In the genomic region with DNA sequence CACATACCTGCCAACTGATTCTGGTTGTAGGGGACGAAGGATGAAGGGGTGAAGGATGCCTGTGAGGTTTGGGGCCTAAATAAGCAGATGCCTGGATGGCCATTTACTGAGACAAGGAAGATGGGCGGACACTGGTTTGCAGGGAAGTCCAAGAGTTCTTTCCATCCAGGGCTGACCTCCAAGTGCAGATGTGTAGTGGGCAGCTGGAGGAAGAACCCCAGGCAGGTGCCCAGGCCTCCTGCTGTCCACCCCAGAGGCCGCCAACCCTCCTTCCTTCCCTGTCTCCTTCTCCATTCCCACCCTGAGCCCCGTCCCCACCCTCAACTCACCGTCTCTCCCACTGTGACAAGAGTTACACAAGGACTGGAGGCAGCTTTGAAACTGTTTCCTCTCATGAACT, we compare ENCODE assay signal across 28 cellular contexts.
"Had no signal": no experiment of that assay in that cellular context is flagged by ENCODE, and none has a peak within 500 bp of the region (broad histone marks: within the 10 kb centered on the region; RNA-seq: fewer than 3 reads in every experiment).

No MANE protein-coding gene starts in this region.

- ATAC-seq: activated CD8-positive, alpha-beta T cell treated with anti-CD3 and anti-CD28 coated beads for 36 hours; activated T-cell treated with anti-CD3 and anti-CD28 coated beads, Interleukin-2, amount 50 U/mL, for 4 hours; activated T-helper 17 cell treated with anti-CD3 and anti-CD28 coated beads, Interleukin-2, amount 50 U/mL, for 72 hours; esophagus mucosa; T-cell had no signal

- H3K9me3 Mint-ChIP-seq: activated CD8-positive, alpha-beta T cell treated with anti-CD3 and anti-CD28 coated beads for 36 hours; activated T-cell treated with anti-CD3 and anti-CD28 coated beads, Interleukin-2, amount 50 U/mL, for 4 hours; activated T-helper 17 cell treated with anti-CD3 and anti-CD28 coated beads, Interleukin-2, amount 50 U/mL, for 72 hours; central memory CD8-positive, alpha-beta T cell; dendritic cell treated with granulocyte-macrophage colony-stimulating factor and Interleukin-4, amounts not matched to agents 40 ng/mL and 50 ng/mL, for 4 days; T-cell had no signal

- H3K36me3 ChIP-seq: brain microvascular endothelial cell had no signal

- H3K27me3 ChIP-seq: brain microvascular endothelial cell, dorsolateral prefrontal cortex had no signal

- H3K27ac Mint-ChIP-seq: activated CD8-positive, alpha-beta T cell treated with anti-CD3 and anti-CD28 coated beads for 36 hours; activated naive CD8-positive, alpha-beta T cell; dendritic cell treated with granulocyte-macrophage colony-stimulating factor and Interleukin-4, amounts not matched to agents 40 ng/mL and 50 ng/mL, for 4 days; T-cell had no signal

- H3K36me3 Mint-ChIP-seq: activated naive CD8-positive, alpha-beta T cell; T-cell had no signal

- H3K4me3 Mint-ChIP-seq: activated CD8-positive, alpha-beta T cell treated with anti-CD3 and anti-CD28 coated beads for 36 hours; activated naive CD8-positive, alpha-beta T cell; activated T-cell treated with anti-CD3 and anti-CD28 coated beads, Interleukin-2, amount 50 U/mL, for 4 hours; activated T-helper 17 cell treated with anti-CD3 and anti-CD28 coated beads, Interleukin-2, amount 50 U/mL, for 72 hours; central memory CD8-positive, alpha-beta T cell; dendritic cell treated with granulocyte-macrophage colony-stimulating factor and Interleukin-4, amounts not matched to agents 40 ng/mL and 50 ng/mL, for 4 days; endodermal cell; T-cell had no signal

- DNase-seq: activated CD4-positive, alpha-beta T cell treated with anti-CD3 and anti-CD28 coated beads for 4 hours; activated CD4-positive, alpha-beta T cell treated with anti-CD3 and anti-CD28 coated beads, Interleukin-2, amount 50 U/mL, for 1 hour; activated CD4-positive, alpha-beta T cell treated with anti-CD3 and anti-CD28 coated beads, Interleukin-2, amount 50 U/mL, for 48 hours; activated CD4-positive, CD25-positive, alpha-beta regulatory T cell; activated CD4-positive, CD25-positive, alpha-beta regulatory T cell treated with anti-CD3 and anti-CD28 coated beads, Interleukin-2, amount 50 U/mL, for 72 hours; activated CD8-positive, alpha-beta memory T cell treated with anti-CD3 and anti-CD28 coated beads for 24 hours; activated CD8-positive, alpha-beta T cell treated with anti-CD3 and anti-CD28 coated beads for 36 hours; activated effector memory CD4-positive, alpha-beta T cell treated with Interleukin-2 at 50 U/mL for 16 hours; activated gamma-delta T cell treated with Interleukin-2 at 50 U/mL for 16 hours; activated naive CD4-positive, alpha-beta T cell treated with anti-CD3 and anti-CD28 coated beads, Interleukin-2, amount 50 U/mL, for 16 hours; activated naive CD4-positive, alpha-beta T cell treated with Interleukin-2 at 50 U/mL for 16 hours; activated T-cell treated with anti-CD3 and anti-CD28 coated beads, Interleukin-2, amount 50 U/mL, for 4 hours; amniotic stem cell; anterior cingulate cortex; brain microvascular endothelial cell; dorsolateral prefrontal cortex; effector memory CD4-positive, alpha-beta T cell; foreskin fibroblast; head of caudate nucleus; T-cell; T-helper 2 cell had no signal

- H3K27ac ChIP-seq: brain microvascular endothelial cell, coronary artery, dorsolateral prefrontal cortex had no signal

- H3K4me3 ChIP-seq: coronary artery, dorsolateral prefrontal cortex had no signal

- H3K27me3 Mint-ChIP-seq: activated CD8-positive, alpha-beta T cell treated with anti-CD3 and anti-CD28 coated beads for 36 hours; activated naive CD8-positive, alpha-beta T cell; activated T-helper 17 cell treated with anti-CD3 and anti-CD28 coated beads, Interleukin-2, amount 50 U/mL, for 72 hours; central memory CD8-positive, alpha-beta T cell; T-cell had no signal
